In the genomic region with DNA sequence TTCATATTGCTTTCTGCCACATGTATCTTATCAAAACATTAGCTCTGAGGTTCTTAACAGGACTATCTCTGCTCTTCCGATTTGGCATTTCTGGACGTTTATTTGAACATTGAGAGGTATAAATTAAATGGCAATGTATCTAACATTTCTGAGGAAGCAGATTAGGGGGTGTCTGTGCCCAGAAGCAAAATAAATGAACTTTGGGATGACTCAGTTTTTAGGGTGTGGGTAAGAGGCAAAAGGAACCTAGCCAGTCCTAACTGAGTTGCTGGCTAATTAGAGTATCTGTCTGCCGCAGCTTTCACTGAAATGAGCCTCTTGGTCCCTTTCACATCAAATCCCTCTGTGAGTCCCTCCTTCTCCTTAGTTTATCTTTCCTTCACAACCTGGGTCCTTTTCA, we compare ENCODE assay signal across 8 cellular contexts. TPM values are rescaled to one million over a fixed set of nuclear protein-coding genes. Genes with fewer than 3 reads are reported as not detected.
DNase-seq lines count a peak whose midpoint lies in the region; ATAC-seq, FAIRE-seq and TF ChIP-seq lines count a peak whose summit lies in the region.

No MANE protein-coding gene starts in this region.

- H3K27me3 ChIP-seq in DND-41 (ENCODE audit: insufficient read depth, low read length, poor library complexity) (peaks cover 25% of the 10 kb centered on the region), OCI-LY1 (ENCODE audit: insufficient read depth, low read length) (no peaks in the 10 kb centered on the region), pancreas (no peaks in the 10 kb centered on the region)

- DNase-seq in DND-41: no peak
- no peak for DNase-seq in endothelial cell (ENCODE audit: low spot score)
- no peak for DNase-seq in pancreas
- no peak for DNase-seq in caudate nucleus (lab: John Stamatoyannopoulos, UW)
- no peak for DNase-seq in activated CD4-positive, CD25-positive, alpha-beta regulatory T cell treated with anti-CD3 and anti-CD28 coated beads, Interleukin-2, amount 50 U/mL, for 72 hours
- DNase-seq in SHP77 (lab: John Stamatoyannopoulos, UW): no peak

- H3K4me1 ChIP-seq in DND-41 (ENCODE audit: insufficient read depth, low read length) (peaks cover 14% of the 10 kb centered on the region; the same call in 1 of the 2 replicates), OCI-LY1 (ENCODE audit: insufficient read depth, low read length, severe bottlenecking) (peaks cover 61% of the 10 kb centered on the region), pancreas (peaks cover 18 to 30% (median 26%) of the 10 kb centered on the region in 3 donors)

- H3K4me3 ChIP-seq in DND-41 (ENCODE audit: low read depth in 1 of 2, low read length in 2 of 2) (no peak overlapping the region), OCI-LY1 (ENCODE audit: low read depth, low read length, poor library complexity, severe bottlenecking) (peak overlapping the region; percentile 72), pancreas (peak overlapping the region; percentile 43 to 60 (median 50))

- no peak overlapping the region for H2AFZ ChIP-seq in DND-41 (ENCODE audit: low read depth, low read length)
- no peak overlapping the region for H2AFZ ChIP-seq in OCI-LY1 (ENCODE audit: low read length)

- H3K9ac ChIP-seq in DND-41 (ENCODE audit: low read depth, low read length) (no peak overlapping the region), OCI-LY1 (ENCODE audit: low read length) (peak overlapping the region; percentile 77)

- H3K9me3 Mint-ChIP-seq in endothelial cell (ENCODE audit: unreplicated experiment): no peaks in the 10 kb centered on the region

- H3K36me3 Mint-ChIP-seq in endothelial cell (ENCODE audit: low read depth, unreplicated experiment): no peaks in the 10 kb centered on the region

- H3K27me3 Mint-ChIP-seq in endothelial cell (ENCODE audit: unreplicated experiment): no peaks in the 10 kb centered on the region

- H3K4me1 Mint-ChIP-seq in endothelial cell (ENCODE audit: unreplicated experiment): peaks cover 34% of the 10 kb centered on the region

- H3K27ac ChIP-seq in DND-41 (ENCODE audit: low read length) (no peak overlapping the region), OCI-LY1 (ENCODE audit: low read depth, low read length, poor library complexity, severe bottlenecking) (peak overlapping the region; percentile 78), pancreas (peak overlapping the region; percentile 20 to 88 (median 60)), caudate nucleus (ENCODE audit: low read depth, low read length) (no peak overlapping the region)

- H3K4me3 Mint-ChIP-seq in endothelial cell (ENCODE audit: unreplicated experiment): peak overlapping the region; percentile 95

- WGBS in pancreas, 2 donors: 3 to 4% methylated on average over 3 of the region's 3 CpGs

- H3K36me3 ChIP-seq in DND-41 (ENCODE audit: insufficient read depth, low read length) (no peaks in the 10 kb centered on the region), OCI-LY1 (ENCODE audit: insufficient read depth, low read length) (peaks cover 7% of the 10 kb centered on the region), pancreas (no peaks in the 10 kb centered on the region)

- H3K27ac Mint-ChIP-seq in endothelial cell (ENCODE audit: unreplicated experiment): peak overlapping the region; percentile 84

- H3F3A ChIP-seq in OCI-LY1 (ENCODE audit: insufficient read depth, low read length): no peaks in the 10 kb centered on the region

- intact Hi-C loops in pancreas (cut with DNase I): no loop called here

- H3K9me3 ChIP-seq in DND-41 (ENCODE audit: insufficient read depth, low read length, severe bottlenecking) (no peaks in the 10 kb centered on the region), OCI-LY1 (ENCODE audit: low read length) (no peaks in the 10 kb centered on the region), pancreas (no peaks in the 10 kb centered on the region)

- no peak for FAIRE-seq in pancreas (lab: Jason Lieb, UNC)

- H4K20me1 ChIP-seq in DND-41 (ENCODE audit: insufficient read depth, low read length) (no peaks in the 10 kb centered on the region), OCI-LY1 (ENCODE audit: insufficient read depth, low read length) (no peaks in the 10 kb centered on the region)

- H3K79me2 ChIP-seq in DND-41 (ENCODE audit: insufficient read depth, low read length) (no peaks in the 10 kb centered on the region), OCI-LY1 (ENCODE audit: insufficient read depth, low read length) (peaks cover 51% of the 10 kb centered on the region)

- H3K4me2 ChIP-seq in DND-41 (ENCODE audit: insufficient read depth, low read length) (peak overlapping the region; percentile 71; the same call in 1 of the 2 replicates), OCI-LY1 (ENCODE audit: low read length) (peak overlapping the region; percentile 83)

- TF ChIP-seq CTCF in DND-41 (IDR thresholded peaks at IDR 0.05; ENCODE audit: borderline replicate concordance, extremely low read depth, low read length, poor library complexity, severe bottlenecking): no peak
- no peak for TF ChIP-seq CTCF in OCI-LY1 (IDR thresholded peaks at IDR 0.05; ENCODE audit: low read length)
- no peak for TF ChIP-seq CTCF in endothelial cell (IDR thresholded peaks at IDR 0.05; ENCODE audit: unreplicated experiment)
- TF ChIP-seq CTCF in pancreas (IDR thresholded peaks at IDR 0.05): no peak

- no peak for ATAC-seq in DND-41 (ENCODE audit: insufficient read depth, low read depth)
- peak in 1 of 4 donors; percentile 1 for ATAC-seq in pancreas
- ATAC-seq in HG03196 (IDR thresholded peaks at IDR 0.05; ENCODE audit: unreplicated experiment): no peak

- no peaks in the 10 kb centered on the region for H3K9me2 ChIP-seq in OCI-LY1 (ENCODE audit: low read depth, low read length)

RNA-seq across cellular contexts. Expression of a gene that starts 1.1 kb away (rescaled TPM):
- 23.2 TPM for total RNA-seq in endothelial cell (ENCODE audit: unreplicated experiment)
- 10 to 100 TPM in 2 of 6 donors, 1 to 10 TPM in 4; 5.5 to 18.7 (median 8.1) TPM for total RNA-seq in pancreas
- polyA plus RNA-seq in pancreas: 1 to 10 TPM; 1.7 to 2.6 TPM

Comparison
In these comparisons a context has a peak if more than half of its experiments do, and no peak if none do; other contexts are left out.
1. H3K27ac ChIP-seq: peak in OCI-LY1 (single experiment) and pancreas (4 of 4); none in DND-41 (single experiment) and caudate nucleus (single experiment).
2. H3K4me3 ChIP-seq: peak in OCI-LY1 (single experiment) and pancreas (4 of 4); none in DND-41 (0 of 2).